In genomic region chr2:25829828-25830227, GRCh38 we compare ENCODE assay signal across 26 cellular contexts. TPM values are rescaled to one million over a fixed set of nuclear protein-coding genes. Genes with fewer than 3 reads are reported as not detected.
A peak's percentile ranks its signal among the peaks of the same experiment; 100 is the strongest.
DNase-seq lines count a peak whose midpoint lies in the region; ATAC-seq, FAIRE-seq and TF ChIP-seq lines count a peak whose summit lies in the region.
"Had no signal": no experiment of that assay in that cellular context is flagged by ENCODE, and none has a peak within 500 bp of the region (broad histone marks: within the 10 kb centered on the region; RNA-seq: fewer than 3 reads in every experiment).

No MANE protein-coding gene starts in this region.

- H3K27ac ChIP-seq in liver (ENCODE audit: low read depth in 1 of 2, low read length in 2 of 2) (peak overlapping the region; percentile 39 to 68), urinary bladder (ENCODE audit: low read depth) (peak overlapping the region; percentile 55), small intestine (ENCODE audit: low read depth in 1 of 2, low read length in 1 of 2) (peak overlapping the region in 1 of 2 donors; percentile 34)
- H3K27ac ChIP-seq: heart right ventricle had no signal

- peak in 1 of 2 donors; percentile 11 for TF ChIP-seq RAD21 in liver (IDR thresholded peaks at IDR 0.05)

- H3K36me3 ChIP-seq in liver (ENCODE audit: control insufficient read depth in 4 of 4, insufficient read depth in 3 of 4, low read depth in 1 of 4, low read length in 3 of 4) (peaks cover 0 to 2% (median 0%) of the 10 kb centered on the region in 4 donors), urinary bladder (ENCODE audit: insufficient read depth) (no peaks in the 10 kb centered on the region), small intestine (ENCODE audit: control insufficient read depth in 2 of 2, insufficient read depth in 2 of 2, low read length in 2 of 2) (no peaks in the 10 kb centered on the region), BE2C (no peaks in the 10 kb centered on the region)

- TF ChIP-seq CTCF in liver (IDR thresholded peaks at IDR 0.05; ENCODE audit: low read depth, low read length, missing input control) (no peak), BE2C (IDR thresholded peaks at IDR 0.05; ENCODE audit: low read depth, low read length) (no peak)

- no peak for FAIRE-seq in small intestine (lab: Jason Lieb, UNC)
- FAIRE-seq: bronchial epithelial cell, colon had no signal

- no peak overlapping the region for H3K9ac ChIP-seq in liver (ENCODE audit: low read depth in 1 of 2, low read length in 2 of 2)

- H3K27me3 Mint-ChIP-seq in stimulated activated naive CD8-positive, alpha-beta T cell treated with anti-CD3 and anti-CD28 coated beads, Interleukin-15, Interleukin-2, amounts not matched to agents 100 ng/mL and 50 ng/mL, for 24 hours, result no peaks in the 10 kb centered on the region
- no peaks in the 10 kb centered on the region for H3K27me3 Mint-ChIP-seq in activated T-helper 2 cell treated with anti-CD3 and anti-CD28 coated beads, Interferon-gamma antibody, Interleukin-2, Interleukin-4, amounts not matched to agents 10 μg/mL and 5 μg/mL and 100 μg/mL, durations not matched to agents 14 hours and 24 hours and 36 hours (ENCODE audit: low read depth)
- H3K27me3 Mint-ChIP-seq: activated B cell treated with CpG ODN at 0.5 μM for 24 hours; CD4-positive, alpha-beta memory T cell; IgD-negative memory B cell; stimulated activated naive B cell treated with anti-CD40 and anti-IgM and Interleukin-4, amounts not matched to agents 10 μg/mL and 1 μg/mL and 100 μg/mL, for 72 hours had no signal

- ATAC-seq in stimulated activated naive CD8-positive, alpha-beta T cell treated with anti-CD3 and anti-CD28 coated beads, Interleukin-15, Interleukin-2, amounts not matched to agents 100 U/mL and 50 U/mL, for 24 hours, result no peak
- no peak for ATAC-seq in HG02571 (IDR thresholded peaks at IDR 0.05; ENCODE audit: unreplicated experiment)
- ATAC-seq: heart right ventricle; stimulated activated naive B cell treated with anti-CD40 and anti-IgM and Interleukin-4, amounts not matched to agents 10 μg/mL and 1 μg/mL and 100 μg/mL, for 72 hours had no signal

- WGBS in liver, result 40% methylated on average over 2 of the region's 2 CpGs
- WGBS in urinary bladder, result 95% methylated on average over 2 of the region's 2 CpGs
- 94 to 97% (median 94%) methylated on average over 2 of the region's 2 CpGs for WGBS in small intestine, 3 donors

- H3K36me3 Mint-ChIP-seq in stimulated activated naive CD8-positive, alpha-beta T cell treated with anti-CD3 and anti-CD28 coated beads, Interleukin-15, Interleukin-2, amounts not matched to agents 100 ng/mL and 50 ng/mL, for 24 hours (ENCODE audit: low read depth), result peaks cover 54% of the 10 kb centered on the region
- H3K36me3 Mint-ChIP-seq in activated T-helper 2 cell treated with anti-CD3 and anti-CD28 coated beads, Interferon-gamma antibody, Interleukin-2, Interleukin-4, amounts not matched to agents 10 μg/mL and 5 μg/mL and 100 μg/mL, durations not matched to agents 14 hours and 24 hours and 36 hours (ENCODE audit: low read depth), result peaks cover 60% of the 10 kb centered on the region

- peaks cover 4 to 30% (median 23%) of the 10 kb centered on the region in 4 donors for H3K4me1 ChIP-seq in liver (ENCODE audit: control insufficient read depth in 4 of 4, insufficient read depth in 4 of 4, low read length in 3 of 4)
- no peaks in the 10 kb centered on the region for H3K4me1 ChIP-seq in urinary bladder (ENCODE audit: insufficient read depth)
- peaks cover 0 to 4% of the 10 kb centered on the region in 2 donors for H3K4me1 ChIP-seq in small intestine (ENCODE audit: control insufficient read depth in 2 of 2, insufficient read depth in 1 of 2, low read depth in 1 of 2, low read length in 1 of 2)
- no peaks in the 10 kb centered on the region; the same call in 1 of the 2 replicates for H3K4me1 ChIP-seq in BE2C

- intact Hi-C loops in activated T-helper 2 cell treated with anti-CD3 and anti-CD28 coated beads, Interferon-gamma antibody, Interleukin-2, Interleukin-4, amounts not matched to agents 10 μg/mL and 5 μg/mL and 100 μg/mL, durations not matched to agents 14 hours and 24 hours and 36 hours (cut with micrococcal nuclease), result no loop called here

- H3K4me3 ChIP-seq in liver (ENCODE audit: low read depth in 1 of 3, low read length in 3 of 3), result no peak overlapping the region
- no peak overlapping the region for H3K4me3 ChIP-seq in urinary bladder (ENCODE audit: low read depth, low read length)
- H3K4me3 ChIP-seq in small intestine (ENCODE audit: low read depth in 1 of 2, low read length in 2 of 2), result no peak overlapping the region
- H3K4me3 ChIP-seq in BE2C (ENCODE audit: low read depth, low read length), result no peak overlapping the region
- H3K4me3 ChIP-seq: HAP-1, heart right ventricle, smooth muscle cell had no signal

- H3K4me3 Mint-ChIP-seq in stimulated activated naive CD8-positive, alpha-beta T cell treated with anti-CD3 and anti-CD28 coated beads, Interleukin-15, Interleukin-2, amounts not matched to agents 100 ng/mL and 50 ng/mL, for 24 hours, result peak overlapping the region; percentile 38
- peak overlapping the region; percentile 54 for H3K4me3 Mint-ChIP-seq in activated T-helper 2 cell treated with anti-CD3 and anti-CD28 coated beads, Interferon-gamma antibody, Interleukin-2, Interleukin-4, amounts not matched to agents 10 μg/mL and 5 μg/mL and 100 μg/mL, durations not matched to agents 14 hours and 24 hours and 36 hours (ENCODE audit: low read depth)
- H3K4me3 Mint-ChIP-seq: activated B cell treated with CpG ODN at 0.5 μM for 24 hours; IgD-negative memory B cell; stimulated activated naive B cell treated with anti-CD40 and anti-IgM and Interleukin-4, amounts not matched to agents 10 μg/mL and 1 μg/mL and 100 μg/mL, for 72 hours had no signal

- no peak for DNase-seq in stimulated activated naive CD8-positive, alpha-beta T cell treated with anti-CD3 and anti-CD28 coated beads, Interleukin-15, Interleukin-2, amounts not matched to agents 100 U/mL and 50 U/mL, for 24 hours
- DNase-seq in activated T-helper 2 cell treated with anti-CD3 and anti-CD28 coated beads, Interferon-gamma antibody, Interleukin-2, Interleukin-4, amounts not matched to agents 10 μg/mL and 5 μg/mL and 100 μg/mL, durations not matched to agents 14 hours and 24 hours and 36 hours (ENCODE audit: low spot score), result no peak
- DNase-seq in small intestine (no peak), BE2C (no peak)
- DNase-seq: activated B cell treated with CpG ODN at 0.5 μM for 24 hours; activated CD8-positive, alpha-beta memory T cell treated with anti-CD3 and anti-CD28 coated beads for 24 hours; amygdala; CD4-positive, alpha-beta memory T cell; effector CD8-positive, alpha-beta T cell; foreskin fibroblast; heart right ventricle; NCI-H1105; NCI-H2029; NCI-H2227 treated with DMSO at 0.1 percent for 48 hours; NCI-H748 treated with DMSO at 0.1 percent for 48 hours; stimulated activated CD4-positive, alpha-beta T cell treated with anti-CD3 and anti-CD28 coated beads, Interleukin-2, amount 100 ng/mL, for 48 hours; stimulated activated naive B cell treated with anti-CD40 and anti-IgM and Interleukin-4, amounts not matched to agents 10 μg/mL and 1 μg/mL and 100 μg/mL, for 72 hours had no signal

- H3K27ac Mint-ChIP-seq in stimulated activated naive CD8-positive, alpha-beta T cell treated with anti-CD3 and anti-CD28 coated beads, Interleukin-15, Interleukin-2, amounts not matched to agents 100 ng/mL and 50 ng/mL, for 24 hours, result peak overlapping the region; percentile 69
- peak overlapping the region; percentile 67 for H3K27ac Mint-ChIP-seq in activated T-helper 2 cell treated with anti-CD3 and anti-CD28 coated beads, Interferon-gamma antibody, Interleukin-2, Interleukin-4, amounts not matched to agents 10 μg/mL and 5 μg/mL and 100 μg/mL, durations not matched to agents 14 hours and 24 hours and 36 hours
- H3K27ac Mint-ChIP-seq: activated B cell treated with CpG ODN at 0.5 μM for 24 hours; IgD-negative memory B cell; stimulated activated naive B cell treated with anti-CD40 and anti-IgM and Interleukin-4, amounts not matched to agents 10 μg/mL and 1 μg/mL and 100 μg/mL, for 72 hours had no signal

- H3K9me3 ChIP-seq in liver (ENCODE audit: control insufficient read depth in 4 of 4, low read length in 3 of 4), result no peaks in the 10 kb centered on the region
- no peaks in the 10 kb centered on the region for H3K9me3 ChIP-seq in small intestine (ENCODE audit: control insufficient read depth, low read depth)
- no peaks in the 10 kb centered on the region for H3K9me3 ChIP-seq in BE2C
- H3K9me3 ChIP-seq: HAP-1 had no signal

- H3K9me3 Mint-ChIP-seq in stimulated activated naive CD8-positive, alpha-beta T cell treated with anti-CD3 and anti-CD28 coated beads, Interleukin-15, Interleukin-2, amounts not matched to agents 100 ng/mL and 50 ng/mL, for 24 hours, result no peaks in the 10 kb centered on the region
- H3K9me3 Mint-ChIP-seq in activated T-helper 2 cell treated with anti-CD3 and anti-CD28 coated beads, Interferon-gamma antibody, Interleukin-2, Interleukin-4, amounts not matched to agents 10 μg/mL and 5 μg/mL and 100 μg/mL, durations not matched to agents 14 hours and 24 hours and 36 hours, result peaks cover 10% of the 10 kb centered on the region

- peaks cover 89% of the 10 kb centered on the region for H3K4me1 Mint-ChIP-seq in stimulated activated naive CD8-positive, alpha-beta T cell treated with anti-CD3 and anti-CD28 coated beads, Interleukin-15, Interleukin-2, amounts not matched to agents 100 ng/mL and 50 ng/mL, for 24 hours (ENCODE audit: low read depth)
- H3K4me1 Mint-ChIP-seq in activated T-helper 2 cell treated with anti-CD3 and anti-CD28 coated beads, Interferon-gamma antibody, Interleukin-2, Interleukin-4, amounts not matched to agents 10 μg/mL and 5 μg/mL and 100 μg/mL, durations not matched to agents 14 hours and 24 hours and 36 hours (ENCODE audit: low read depth), result peaks cover 58% of the 10 kb centered on the region

- H3K27me3 ChIP-seq in liver (ENCODE audit: control insufficient read depth in 4 of 4, insufficient read depth in 4 of 4, low read length in 3 of 4), result no peaks in the 10 kb centered on the region
- no peaks in the 10 kb centered on the region for H3K27me3 ChIP-seq in small intestine (ENCODE audit: control insufficient read depth in 2 of 2, insufficient read depth in 2 of 2, low read length in 2 of 2)
- H3K27me3 ChIP-seq in BE2C, result no peaks in the 10 kb centered on the region
- H3K27me3 ChIP-seq: heart right ventricle had no signal

TF ChIP-seq in liver, 16 proteins besides CTCF, POLR2A, EP300 and RAD21 (continues in another document):
- TF ChIP-seq FOXA2 (IDR thresholded peaks at IDR 0.05), result peak; percentile 48
- no peak for TF ChIP-seq JUND (IDR thresholded peaks at IDR 0.05)
- TF ChIP-seq HNF4A (conservative IDR thresholded peaks at IDR 0.05), result peak in 1 of 2 donors; percentile 37

RNA-seq across cellular contexts. Expression of gene ASXL2, which starts 48.5 kb away (rescaled TPM):
- 76.7 and 80.7 TPM in 2 replicates for total RNA-seq in activated T-helper 2 cell treated with anti-CD3 and anti-CD28 coated beads, Interferon-gamma antibody, Interleukin-2, Interleukin-4, amounts not matched to agents 10 μg/mL and 5 μg/mL and 100 μg/mL, durations not matched to agents 14 hours and 24 hours and 36 hours
- total RNA-seq in liver (1 to 10 TPM; 6.0 to 7.3 TPM), urinary bladder (13.2 TPM)
- polyA plus RNA-seq in liver (1 to 10 TPM; 2.4 to 2.8 TPM), urinary bladder (8.6 TPM), small intestine (1 to 10 TPM; 1.1 to 4.8 (median 1.6) TPM)
- 9.9 TPM for polyA plus RNA-seq in BE2C (2012; ENCODE audit: insufficient read depth, insufficient read length, low read depth)
